ENCODE assay signal across 8 cellular contexts in the genomic region with DNA sequence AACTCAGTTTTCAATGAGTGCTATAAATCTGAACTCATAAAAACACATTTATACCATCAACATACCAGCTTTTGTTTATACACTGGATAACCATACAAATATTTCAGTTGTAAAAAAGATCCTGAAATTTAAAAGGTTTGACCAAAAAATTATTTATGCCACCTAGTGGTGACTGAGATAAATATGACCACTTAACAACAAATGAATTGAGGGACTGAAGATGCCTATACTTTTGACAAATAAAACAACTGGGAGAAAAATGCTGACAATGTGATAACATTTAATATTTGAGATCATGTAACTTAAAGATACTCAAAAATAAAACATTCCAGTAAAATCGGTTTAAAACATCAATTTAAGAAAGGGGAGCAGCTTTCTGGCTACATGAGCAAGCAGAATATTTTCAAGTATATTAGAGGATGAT. TPM values are rescaled to one million over a fixed set of nuclear protein-coding genes. Genes with fewer than 3 reads are reported as not detected.
DNase-seq lines count a peak whose midpoint lies in the region; ATAC-seq, FAIRE-seq and TF ChIP-seq lines count a peak whose summit lies in the region.

No MANE protein-coding gene starts in this region.

- H3K27ac ChIP-seq in K562 (ENCODE audit: extremely low read depth, low read depth, low read length), result no peak overlapping the region
- no peak overlapping the region for H3K27ac ChIP-seq in right lobe of liver

- in situ Hi-C loops in K562 (cut with MboI), result no loop called here

- H3K27me3 ChIP-seq in K562 (ENCODE audit: control insufficient read depth in 2 of 2, insufficient read depth in 2 of 2, low read length in 2 of 2), result no peaks in the 10 kb centered on the region
- no peaks in the 10 kb centered on the region for H3K27me3 ChIP-seq in right lobe of liver

- POLR2A ChIA-PET in K562 (lab: Yijun Ruan, JAX), result no interaction called here

- TF ChIP-seq EP300 in K562 (IDR thresholded peaks at IDR 0.05; ENCODE audit: low read length), result no peak

- FAIRE-seq in K562 (lab: Jason Lieb, UNC), result no peak

- DNase-seq in ELR (ENCODE audit: low read depth) (peak; percentile 64), LoVo (ENCODE audit: low spot score) (peak; percentile 29), K562 (ENCODE audit: extremely low read depth in 1 of 4, low spot score in 3 of 4) (peak; percentile 7 to 17 (median 10)), right lobe of liver (no peak), head of caudate nucleus (no peak), NCI-H187 (lab: John Stamatoyannopoulos, UW) (no peak)
- no peak for DNase-seq in activated naive CD4-positive, alpha-beta T cell treated with Interleukin-2 at 50 U/mL for 16 hours

- H3K4me2 ChIP-seq in K562 (ENCODE audit: insufficient read depth, low read length), result no peak overlapping the region

- no peaks in the 10 kb centered on the region for H3K79me2 ChIP-seq in K562 (ENCODE audit: control insufficient read depth, insufficient read depth, low read length)

- TF ChIP-seq RAD21 in K562 (CRISPR knock-in tag; conservative IDR thresholded peaks at IDR 0.05 in 1 of 2, IDR thresholded peaks at IDR 0.05 in 1 of 2), result no peak

- no peaks in the 10 kb centered on the region for H4K20me1 ChIP-seq in K562 (replicated peaks; ENCODE audit: control insufficient read depth, insufficient read depth, low read length)

- TF ChIP-seq CTCF in K562 (IDR thresholded peaks at IDR 0.05 in 2 of 3, conservative IDR thresholded peaks at IDR 0.05 in 1 of 3; ENCODE audit: insufficient read depth in 2 of 3, low read depth in 1 of 3, low read length in 3 of 3) (peak in 1 of 3 experiments; percentile 41; a peak in 2 of 6 replicates), right lobe of liver (IDR thresholded peaks at IDR 0.05) (peak; percentile 39 to 53 (median 51))

- ATAC-seq in K562 (no peak), right lobe of liver (peak in 3 of 4 donors; percentile 26 to 53 (median 36)), HG02852 (IDR thresholded peaks at IDR 0.05; ENCODE audit: unreplicated experiment) (no peak)

- H3K4me1 ChIP-seq in K562 (replicated peaks in 1 of 2; ENCODE audit: control insufficient read depth in 2 of 2, insufficient read depth in 2 of 2, low read length in 2 of 2), result no peaks in the 10 kb centered on the region
- no peaks in the 10 kb centered on the region for H3K4me1 ChIP-seq in right lobe of liver

- no peak overlapping the region for H2AFZ ChIP-seq in K562 (ENCODE audit: low read depth, low read length)

- no TSS peak for BruUV-seq in K562 (replicated peaks; lab: Mats Ljungman, UMichigan)

- no peak overlapping the region for H3K4me3 ChIP-seq in K562
- H3K4me3 ChIP-seq in right lobe of liver, result no peak overlapping the region

- CTCF ChIA-PET in K562 (lab: Yijun Ruan, JAX; ENCODE audit: low intra/inter-chr PET ratio), result no interaction called here

- H3K9ac ChIP-seq in K562 (ENCODE audit: insufficient read depth in 1 of 2, low read depth in 2 of 2, low read length in 2 of 2), result no peak overlapping the region

- TF ChIP-seq POLR2A in K562 (conservative IDR thresholded peaks at IDR 0.05), result no peak
- TF ChIP-seq POLR2A in right lobe of liver (IDR thresholded peaks at IDR 0.05), result no peak

- H3K36me3 ChIP-seq in K562 (ENCODE audit: control insufficient read depth, insufficient read depth, low read length) (peaks cover 50% of the 10 kb centered on the region), right lobe of liver (peaks cover 0 to 61% (median 15%) of the 10 kb centered on the region in 4 donors)

- 8% methylated on average over 1 of the region's 1 CpG for WGBS in K562 (ENCODE audit: insufficient coverage, low coverage, missing lambda C conversion rate)
- 0% methylated on average over 1 of the region's 1 CpG for WGBS in right lobe of liver (ENCODE audit: insufficient coverage, low coverage, low lambda C conversion rate, missing lambda C conversion rate)

- H3K9me3 ChIP-seq in K562 (replicated peaks; ENCODE audit: control insufficient read depth, insufficient read depth, low read depth, low read length), result no peaks in the 10 kb centered on the region
- H3K9me3 ChIP-seq in right lobe of liver, result no peaks in the 10 kb centered on the region

- no peaks in the 10 kb centered on the region for H3K9me1 ChIP-seq in K562 (ENCODE audit: control insufficient read depth, insufficient read depth, low read length)

- intact Hi-C loops in K562 (cut with micrococcal nuclease), result no loop called here
- intact Hi-C loops in right lobe of liver (cut with DNase I), result no loop called here
- intact Hi-C loops in head of caudate nucleus (cut with DNase I), result no loop called here

TF ChIP-seq in K562, 482 proteins besides CTCF, POLR2A, EP300 and RAD21 (continues in another document):
- TF ChIP-seq SMARCE1 (IDR thresholded peaks at IDR 0.05) (no peak), NFE2L1 (tag; IDR thresholded peaks at IDR 0.05; ENCODE audit: borderline replicate concordance, low read depth) (no peak)

RNA-seq across cellular contexts. Expression of gene ATG3, which starts 30.4 kb away (rescaled TPM):
- 13.8 and 25.1 TPM in 2 replicates for total RNA-seq in K562 (2011; cell fraction: chromatin; rRNA removed; ENCODE audit: low replicate concordance)
- total RNA-seq in K562 (2011; cell fraction: nucleolus; rRNA removed), result 11.0 and 14.2 TPM in 2 replicates
- 12.1 and 16.2 TPM in 2 replicates for total RNA-seq in K562 (2011; cell fraction: nucleoplasm; rRNA removed)
- total RNA-seq in K562 (2014; rRNA removed) (92.1 and 107 TPM in 2 replicates), K562 (2014; rRNA removed; fragmentation: Illumina TruSeq; extraction: Trizol) (58.5 and 66.0 TPM in 2 replicates), K562 (2015; rRNA removed; fragmentation: Illumina TruSeq; extraction: Trizol) (63.8 and 67.0 TPM in 2 replicates), K562 (2021) (61.9 and 64.7 TPM in 2 replicates), right lobe of liver (10 to 100 TPM; 19.9 to 57.8 (median 27.1) TPM)
- polyA plus RNA-seq in K562 (2011; rRNA removed) (39.2 and 52.0 TPM in 2 replicates), K562 (2014; fragmentation: Illumina TruSeq; extraction: Trizol) (73.3 and 83.7 TPM in 2 replicates), K562 (2014; fragmentation: Nextera tagmentation; extraction: Ambion mirVana) (10 to 100 TPM; 48.7 to 60.9 TPM), K562 (2014; rRNA removed) (60.7 and 69.3 TPM in 2 replicates)
- polyA plus RNA-seq in K562 (2011; cell fraction: cytosol; rRNA removed), result 25.5 and 30.8 TPM in 2 replicates
- 15.2 and 16.3 TPM in 2 replicates for polyA plus RNA-seq in K562 (2011; cell fraction: nucleus; rRNA removed)
- polyA plus RNA-seq in K562 (2012), result 53.5 and 66.3 TPM in 2 replicates
- 61.4 and 63.4 TPM in 2 replicates for polyA minus RNA-seq in K562 (2011; rRNA and poly(A)+ RNA removed)
- polyA minus RNA-seq in K562 (2011; cell fraction: cytosol; rRNA and poly(A)+ RNA removed), result 31.9 and 33.2 TPM in 2 replicates
- 18.2 and 25.7 TPM in 2 replicates for polyA minus RNA-seq in K562 (2011; cell fraction: nucleus; rRNA and poly(A)+ RNA removed)

RNA-seq across cellular contexts. Expression of gene SLC35A5, which starts 30.5 kb away (rescaled TPM):
- total RNA-seq in K562 (2011; cell fraction: chromatin; rRNA removed; ENCODE audit: low replicate concordance), result 2.8 and 10.1 TPM in 2 replicates
- 3.5 and 3.7 TPM in 2 replicates for total RNA-seq in K562 (2011; cell fraction: nucleolus; rRNA removed)
- 4.8 and 7.8 TPM in 2 replicates for total RNA-seq in K562 (2011; cell fraction: nucleoplasm; rRNA removed)
- total RNA-seq in K562 (2014; rRNA removed) (4.0 and 6.7 TPM in 2 replicates), K562 (2014; rRNA removed; fragmentation: Illumina TruSeq; extraction: Trizol) (10.9 and 14.6 TPM in 2 replicates), K562 (2015; rRNA removed; fragmentation: Illumina TruSeq; extraction: Trizol) (7.8 and 9.6 TPM in 2 replicates), K562 (2021) (8.4 and 10.6 TPM in 2 replicates), right lobe of liver (10 to 100 TPM; 12.2 to 24.0 (median 17.7) TPM)
- polyA plus RNA-seq in K562 (2011; rRNA removed) (10.5 and 11.9 TPM in 2 replicates), K562 (2014; fragmentation: Illumina TruSeq; extraction: Trizol) (8.4 and 9.7 TPM in 2 replicates), K562 (2014; fragmentation: Nextera tagmentation; extraction: Ambion mirVana) (10 to 100 TPM; 12.9 to 13.0 TPM), K562 (2014; rRNA removed) (4.9 and 8.0 TPM in 2 replicates)
- polyA plus RNA-seq in K562 (2011; cell fraction: cytosol; rRNA removed), result 4.0 and 10.1 TPM in 2 replicates
- 4.9 and 6.2 TPM in 2 replicates for polyA plus RNA-seq in K562 (2011; cell fraction: nucleus; rRNA removed)
- 6.4 and 9.8 TPM in 2 replicates for polyA plus RNA-seq in K562 (2012)
- polyA minus RNA-seq in K562 (2011; rRNA and poly(A)+ RNA removed), result 14.5 and 17.2 TPM in 2 replicates
- 9.2 and 11.0 TPM in 2 replicates for polyA minus RNA-seq in K562 (2011; cell fraction: cytosol; rRNA and poly(A)+ RNA removed)
- polyA minus RNA-seq in K562 (2011; cell fraction: nucleus; rRNA and poly(A)+ RNA removed), result 2.0 and 4.8 TPM in 2 replicates

RNA-seq across cellular contexts. Expression of gene BTLA, which starts 32.1 kb away (rescaled TPM):
- not detected in 2 replicates for total RNA-seq in K562 (2011; cell fraction: chromatin; rRNA removed; ENCODE audit: low replicate concordance)
- not detected in 2 replicates for total RNA-seq in K562 (2011; cell fraction: nucleolus; rRNA removed)
- total RNA-seq in K562 (2011; cell fraction: nucleoplasm; rRNA removed), result not detected in 2 replicates
- not detected in 2 replicates for total RNA-seq in K562 (2014; rRNA removed)
- not detected in 2 replicates for total RNA-seq in K562 (2014; rRNA removed; fragmentation: Illumina TruSeq; extraction: Trizol)
- not detected in 2 replicates for total RNA-seq in K562 (2015; rRNA removed; fragmentation: Illumina TruSeq; extraction: Trizol)
- 0.22 TPM in 1 of 2 replicates, not detected in the other for total RNA-seq in K562 (2021)
- 0.04 TPM in 1 of 2 replicates, not detected in the other for polyA plus RNA-seq in K562 (2011; rRNA removed)
- polyA plus RNA-seq in K562 (2011; cell fraction: cytosol; rRNA removed), result not detected in 2 replicates
- polyA plus RNA-seq in K562 (2011; cell fraction: nucleus; rRNA removed), result not detected in 2 replicates
- polyA plus RNA-seq in K562 (2012), result not detected in 2 replicates
- not detected in 2 replicates for polyA plus RNA-seq in K562 (2014; fragmentation: Illumina TruSeq; extraction: Trizol)
- not detected for polyA plus RNA-seq in K562 (2014; fragmentation: Nextera tagmentation; extraction: Ambion mirVana)
- not detected in 2 replicates for polyA plus RNA-seq in K562 (2014; rRNA removed)
- not detected in 2 replicates for polyA minus RNA-seq in K562 (2011; rRNA and poly(A)+ RNA removed)
- polyA minus RNA-seq in K562 (2011; cell fraction: cytosol; rRNA and poly(A)+ RNA removed), result not detected in 2 replicates
- not detected in 2 replicates for polyA minus RNA-seq in K562 (2011; cell fraction: nucleus; rRNA and poly(A)+ RNA removed)
- total RNA-seq in right lobe of liver, result under 1 TPM in 4 of 6 experiments, not detected in 2; 0.24 to 0.61 (median 0.36) TPM

Comparison
In these comparisons a context has a peak if more than half of its experiments do, and no peak if none do; other contexts are left out.
1. DNase-seq: peak in ELR (single experiment), LoVo (single experiment) and K562 (4 of 4); none in right lobe of liver (0 of 3), head of caudate nucleus (0 of 42), activated naive CD4-positive, alpha-beta T cell treated with Interleukin-2 at 50 U/mL for 16 hours (single experiment) and NCI-H187 (0 of 2).
2. ATAC-seq: peak in right lobe of liver (3 of 4); none in K562 (single experiment) and HG02852 (single experiment).